8 cellular contexts compared by ENCODE assay signal in genomic region chr17:50864747-50865059, GRCh38. TPM values are rescaled to one million over a fixed set of nuclear protein-coding genes. Genes with fewer than 3 reads are reported as not detected.
A peak's percentile ranks its signal among the peaks of the same experiment; 100 is the strongest.
DNase-seq lines count a peak whose midpoint lies in the region; ATAC-seq, FAIRE-seq and TF ChIP-seq lines count a peak whose summit lies in the region.

No MANE protein-coding gene starts in this region.

- peaks cover 35% of the 10 kb centered on the region for H3K4me1 Mint-ChIP-seq in T-helper 2 cell treated with Interferon-gamma antibody and Interleukin-4, amounts not matched to agents 5 μg/mL and 100 μg/mL, for 36 hours (ENCODE audit: low read depth)

- FAIRE-seq in GM18507 (lab: Jason Lieb, UNC) = peak; percentile 46

- peaks cover 3% of the 10 kb centered on the region for H3K27me3 Mint-ChIP-seq in T-helper 2 cell treated with Interferon-gamma antibody and Interleukin-4, amounts not matched to agents 5 μg/mL and 100 μg/mL, for 36 hours (ENCODE audit: low read depth)

- H3K4me3 ChIP-seq in fibroblast of the aortic adventitia (ENCODE audit: low read depth, low read length) = peak overlapping the region; percentile 88
- peak overlapping the region; percentile 66 to 98 (median 83) for H3K4me3 ChIP-seq in gastrocnemius medialis

- TF ChIP-seq POLR2A in gastrocnemius medialis (IDR thresholded peaks at IDR 0.05) = no peak

- H3K9me3 ChIP-seq in gastrocnemius medialis = no peaks in the 10 kb centered on the region

- H3K4me3 Mint-ChIP-seq in T-helper 2 cell treated with Interferon-gamma antibody and Interleukin-4, amounts not matched to agents 5 μg/mL and 100 μg/mL, for 36 hours = peak overlapping the region; percentile 100

- peak overlapping the region; percentile 98 to 100 (median 99) for H3K27ac ChIP-seq in gastrocnemius medialis

- H3K4me1 ChIP-seq in gastrocnemius medialis = peaks cover 33 to 56% of the 10 kb centered on the region in 2 donors

- H3K36me3 Mint-ChIP-seq in T-helper 2 cell treated with Interferon-gamma antibody and Interleukin-4, amounts not matched to agents 5 μg/mL and 100 μg/mL, for 36 hours (ENCODE audit: low read depth) = peaks cover 20% of the 10 kb centered on the region

- in situ Hi-C loops in gastrocnemius medialis (cut with MboI; ENCODE audit: low sequenced_read_pairs in 4 of 4) = loop anchor here (5.0 to 25.0 kb wide), 4 partner anchors 88 to 298 kb away; partner anchors contain the start of genes NME1 (in 2 of the 4) and NME2 (in 2 of the 4)

- no peak for ATAC-seq in gastrocnemius medialis
- ATAC-seq in GM21528 (IDR thresholded peaks at IDR 0.05; ENCODE audit: low FRiP score, unreplicated experiment) = no peak

- no peaks in the 10 kb centered on the region for H3K9me3 Mint-ChIP-seq in T-helper 2 cell treated with Interferon-gamma antibody and Interleukin-4, amounts not matched to agents 5 μg/mL and 100 μg/mL, for 36 hours

- no peaks in the 10 kb centered on the region for H3K27me3 ChIP-seq in gastrocnemius medialis

- peak overlapping the region; percentile 99 for H3K27ac Mint-ChIP-seq in T-helper 2 cell treated with Interferon-gamma antibody and Interleukin-4, amounts not matched to agents 5 μg/mL and 100 μg/mL, for 36 hours

- DNase-seq in GM18507 (ENCODE audit: extremely low spot score, insufficient read length, low read depth) = no peak
- DNase-seq in T-helper 2 cell treated with Interferon-gamma antibody and Interleukin-4, amounts not matched to agents 5 μg/mL and 100 μg/mL, for 36 hours (ENCODE audit: low spot score) = no peak
- DNase-seq in fibroblast of the aortic adventitia (ENCODE audit: low read depth) = no peak
- DNase-seq in gastrocnemius medialis = no peak
- DNase-seq in Ammon's horn (ENCODE audit: low spot score) = no peak
- no peak for DNase-seq in amygdala (lab: John Stamatoyannopoulos, UW)
- no peak for DNase-seq in NCI-H226

- intact Hi-C loops in gastrocnemius medialis (cut with DNase I; ENCODE audit: low total_unique reads) = loop anchor here (5.0 to 10.0 kb wide), 2 partner anchors 288 to 700 kb away; partner anchors contain the start of genes NME1 and SGCA

- H3K36me3 ChIP-seq in gastrocnemius medialis = peaks cover 0 to 21% of the 10 kb centered on the region in 2 donors

- TF ChIP-seq CTCF in fibroblast of the aortic adventitia (IDR thresholded peaks at IDR 0.05; ENCODE audit: insufficient read depth, low read length) (peak; percentile 16), gastrocnemius medialis (IDR thresholded peaks at IDR 0.05 in 4 of 5, conservative IDR thresholded peaks at IDR 0.05 in 1 of 5) (no peak)

RNA-seq across cellular contexts. Expression of gene TOB1, which starts 1.5 kb away (rescaled TPM):
- total RNA-seq in fibroblast of the aortic adventitia (ENCODE audit: low replicate concordance) = 12.0 and 21.1 TPM in 2 replicates
- total RNA-seq in gastrocnemius medialis = 10 to 100 TPM; 13.6 to 53.5 (median 28.2) TPM

RNA-seq across cellular contexts. Expression of gene WFIKKN2, which starts 29.3 kb away (rescaled TPM):
- total RNA-seq in fibroblast of the aortic adventitia (ENCODE audit: low replicate concordance) = under 0.01 and 0.25 TPM in 2 replicates
- total RNA-seq in gastrocnemius medialis = under 1 TPM in 3 of 4 donors, not detected in 1; 0.09 to 0.22 (median 0.20) TPM
